1 cellular context compared by ENCODE assay signal in genomic region chr1:32125313-32125712, GRCh38.
TF ChIP-seq lines count a peak whose summit lies in the region.

No MANE protein-coding gene starts in this region.

TF ChIP-seq in K562, 482 proteins besides CTCF, POLR2A, EP300 and RAD21 (continued from another document):
- TF ChIP-seq ZNF592 (IDR thresholded peaks at IDR 0.05) (no peak), CBFA2T3 (IDR thresholded peaks at IDR 0.05) (peak; percentile 9; the same call in 1 of the 2 replicates), ZFX (CRISPR knock-in tag; IDR thresholded peaks at IDR 0.05) (no peak), PBX2 (CRISPR knock-in tag; IDR thresholded peaks at IDR 0.05; ENCODE audit: low read depth) (no peak), PBX2 (tag; conservative IDR thresholded peaks at IDR 0.05; ENCODE audit: low read depth) (peak; percentile 91), RB1 (IDR thresholded peaks at IDR 0.05; ENCODE audit: low read depth) (no peak), MEIS2 (IDR thresholded peaks at IDR 0.05; ENCODE audit: partially characterized antibody) (peak; percentile 72), FOXP4 (CRISPR knock-in tag; IDR thresholded peaks at IDR 0.05; ENCODE audit: borderline replicate concordance) (no peak), ADNP (tag; IDR thresholded peaks at IDR 0.05) (no peak), FOXA1 (IDR thresholded peaks at IDR 0.05; ENCODE audit: borderline replicate concordance) (no peak), ZSCAN29 (IDR thresholded peaks at IDR 0.05) (no peak), PKNOX1 (IDR thresholded peaks at IDR 0.05) (peak; percentile 67)
- TF ChIP-seq, protein P1, sequence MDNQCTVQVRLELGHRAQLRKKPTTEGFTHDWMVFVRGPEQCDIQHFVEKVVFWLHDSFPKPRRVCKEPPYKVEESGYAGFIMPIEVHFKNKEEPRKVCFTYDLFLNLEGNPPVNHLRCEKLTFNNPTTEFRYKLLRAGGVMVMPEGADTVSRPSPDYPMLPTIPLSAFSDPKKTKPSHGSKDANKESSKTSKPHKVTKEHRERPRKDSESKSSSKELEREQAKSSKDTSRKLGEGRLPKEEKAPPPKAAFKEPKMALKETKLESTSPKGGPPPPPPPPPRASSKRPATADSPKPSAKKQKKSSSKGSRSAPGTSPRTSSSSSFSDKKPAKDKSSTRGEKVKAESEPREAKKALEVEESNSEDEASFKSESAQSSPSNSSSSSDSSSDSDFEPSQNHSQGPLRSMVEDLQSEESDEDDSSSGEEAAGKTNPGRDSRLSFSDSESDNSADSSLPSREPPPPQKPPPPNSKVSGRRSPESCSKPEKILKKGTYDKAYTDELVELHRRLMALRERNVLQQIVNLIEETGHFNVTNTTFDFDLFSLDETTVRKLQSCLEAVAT (IDR thresholded peaks at IDR 0.05), result peak in 1 of 2 experiments; percentile 60; a peak in 1 of 4 replicates
